ENCODE assay signal across 17 cellular contexts in genomic region chr9:34204011-34204635, GRCh38. TPM values are rescaled to one million over a fixed set of nuclear protein-coding genes. Genes with fewer than 3 reads are reported as not detected.
A peak's percentile ranks its signal among the peaks of the same experiment; 100 is the strongest.
DNase-seq lines count a peak whose midpoint lies in the region; ATAC-seq, FAIRE-seq and TF ChIP-seq lines count a peak whose summit lies in the region.
"Had no signal": no experiment of that assay in that cellular context is flagged by ENCODE, and none has a peak within 500 bp of the region (broad histone marks: within the 10 kb centered on the region; RNA-seq: fewer than 3 reads in every experiment).

No MANE protein-coding gene starts in this region.

- intact Hi-C loops in left ventricle myocardium inferior (cut with micrococcal nuclease): no loop called here
- intact Hi-C loops in cardiac septum (cut with DNase I): no loop called here
- intact Hi-C loops in dendritic cell treated with granulocyte-macrophage colony-stimulating factor and Interleukin-4, amounts not matched to agents 40 ng/mL and 50 ng/mL, for 4 days (cut with micrococcal nuclease): no loop called here
- intact Hi-C loops in left lung (cut with DNase I): no loop called here
- intact Hi-C loops in pancreas (cut with DNase I): no loop called here

- 68 to 73% methylated on average over 6 of the region's 6 CpGs for WGBS in pancreas, 2 donors

- peaks cover 36% of the 10 kb centered on the region for H3K36me3 Mint-ChIP-seq in dendritic cell treated with granulocyte-macrophage colony-stimulating factor and Interleukin-4, amounts not matched to agents 40 ng/mL and 50 ng/mL, for 4 days (ENCODE audit: low read depth)

- no peak overlapping the region for H3K4me3 Mint-ChIP-seq in dendritic cell treated with granulocyte-macrophage colony-stimulating factor and Interleukin-4, amounts not matched to agents 40 ng/mL and 50 ng/mL, for 4 days

- H3K36me3 ChIP-seq in left ventricle myocardium inferior (peaks cover 11% of the 10 kb centered on the region), left lung (peaks cover 0 to 16% of the 10 kb centered on the region in 2 donors), pancreas (no peaks in the 10 kb centered on the region)

- no peak overlapping the region for H3K4me3 ChIP-seq in left ventricle myocardium inferior
- H3K4me3 ChIP-seq in left lung: no peak overlapping the region
- H3K4me3 ChIP-seq in pancreas: no peak overlapping the region
- H3K4me3 ChIP-seq: skin epidermis had no signal

- H3K27me3 Mint-ChIP-seq in dendritic cell treated with granulocyte-macrophage colony-stimulating factor and Interleukin-4, amounts not matched to agents 40 ng/mL and 50 ng/mL, for 4 days: no peaks in the 10 kb centered on the region

- ATAC-seq in left lung: peak; percentile 74
- ATAC-seq in pancreas: no peak

- peak overlapping the region; percentile 67 for H3K27ac Mint-ChIP-seq in dendritic cell treated with granulocyte-macrophage colony-stimulating factor and Interleukin-4, amounts not matched to agents 40 ng/mL and 50 ng/mL, for 4 days

- H3K9me3 Mint-ChIP-seq in dendritic cell treated with granulocyte-macrophage colony-stimulating factor and Interleukin-4, amounts not matched to agents 40 ng/mL and 50 ng/mL, for 4 days: no peaks in the 10 kb centered on the region

- peaks cover 62% of the 10 kb centered on the region for H3K4me1 ChIP-seq in left ventricle myocardium inferior
- peaks cover 4 to 21% of the 10 kb centered on the region in 2 donors for H3K4me1 ChIP-seq in left lung
- peaks cover 0 to 5% (median 0%) of the 10 kb centered on the region in 3 donors for H3K4me1 ChIP-seq in pancreas

- peaks cover 18% of the 10 kb centered on the region for H3K4me1 Mint-ChIP-seq in dendritic cell treated with granulocyte-macrophage colony-stimulating factor and Interleukin-4, amounts not matched to agents 40 ng/mL and 50 ng/mL, for 4 days (ENCODE audit: low read depth)

- TF ChIP-seq CTCF in left ventricle myocardium inferior (IDR thresholded peaks at IDR 0.05; ENCODE audit: borderline replicate concordance) (no peak), left lung (IDR thresholded peaks at IDR 0.05) (no peak), pancreas (IDR thresholded peaks at IDR 0.05) (no peak)

- H3K27ac ChIP-seq in left ventricle myocardium inferior (replicated peaks) (peak overlapping the region; percentile 54), left lung (no peak overlapping the region), pancreas (no peak overlapping the region)

- no peaks in the 10 kb centered on the region for H3K27me3 ChIP-seq in left ventricle myocardium inferior (ENCODE audit: low read depth)
- no peaks in the 10 kb centered on the region for H3K27me3 ChIP-seq in left lung
- no peaks in the 10 kb centered on the region for H3K27me3 ChIP-seq in pancreas

- H3K9me3 ChIP-seq in left ventricle myocardium inferior (replicated peaks) (no peaks in the 10 kb centered on the region), left lung (no peaks in the 10 kb centered on the region), pancreas (no peaks in the 10 kb centered on the region)

- no peak for DNase-seq in left ventricle myocardium inferior
- no peak for DNase-seq in cardiac septum (ENCODE audit: low spot score)
- DNase-seq in left lung: no peak
- DNase-seq in pancreas: no peak
- DNase-seq in HK-2 (ENCODE audit: unreplicated experiment): no peak
- DNase-seq in T-helper 1 cell: no peak
- no peak for DNase-seq in stimulated activated CD4-positive, alpha-beta T cell treated with anti-CD3 and anti-CD28 coated beads, Interleukin-4, amount 100 ng/mL, for 1 hour
- DNase-seq: activated effector memory CD4-positive, alpha-beta T cell treated with anti-CD3 and anti-CD28 coated beads, Interleukin-2, amount 50 U/mL, for 16 hours; kidney; NCI-H1092; NCI-H2107; NCI-H82; trophoblast cell had no signal

- no peak for FAIRE-seq in pancreas (lab: Jason Lieb, UNC)
- FAIRE-seq: A204.1, colon, kidney had no signal

RNA-seq across cellular contexts. Expression of gene UBAP1, which starts 25.3 kb away (rescaled TPM):
- total RNA-seq in left ventricle myocardium inferior (37.6 TPM), cardiac septum (40.6 TPM), left lung (10 to 100 TPM; 53.8 to 54.1 TPM), pancreas (10 to 100 TPM; 13.0 to 25.6 (median 17.0) TPM)
- polyA plus RNA-seq in pancreas: 10 to 100 TPM; 12.1 to 21.9 TPM
